1 cellular context compared by ENCODE assay signal in the genomic region with DNA sequence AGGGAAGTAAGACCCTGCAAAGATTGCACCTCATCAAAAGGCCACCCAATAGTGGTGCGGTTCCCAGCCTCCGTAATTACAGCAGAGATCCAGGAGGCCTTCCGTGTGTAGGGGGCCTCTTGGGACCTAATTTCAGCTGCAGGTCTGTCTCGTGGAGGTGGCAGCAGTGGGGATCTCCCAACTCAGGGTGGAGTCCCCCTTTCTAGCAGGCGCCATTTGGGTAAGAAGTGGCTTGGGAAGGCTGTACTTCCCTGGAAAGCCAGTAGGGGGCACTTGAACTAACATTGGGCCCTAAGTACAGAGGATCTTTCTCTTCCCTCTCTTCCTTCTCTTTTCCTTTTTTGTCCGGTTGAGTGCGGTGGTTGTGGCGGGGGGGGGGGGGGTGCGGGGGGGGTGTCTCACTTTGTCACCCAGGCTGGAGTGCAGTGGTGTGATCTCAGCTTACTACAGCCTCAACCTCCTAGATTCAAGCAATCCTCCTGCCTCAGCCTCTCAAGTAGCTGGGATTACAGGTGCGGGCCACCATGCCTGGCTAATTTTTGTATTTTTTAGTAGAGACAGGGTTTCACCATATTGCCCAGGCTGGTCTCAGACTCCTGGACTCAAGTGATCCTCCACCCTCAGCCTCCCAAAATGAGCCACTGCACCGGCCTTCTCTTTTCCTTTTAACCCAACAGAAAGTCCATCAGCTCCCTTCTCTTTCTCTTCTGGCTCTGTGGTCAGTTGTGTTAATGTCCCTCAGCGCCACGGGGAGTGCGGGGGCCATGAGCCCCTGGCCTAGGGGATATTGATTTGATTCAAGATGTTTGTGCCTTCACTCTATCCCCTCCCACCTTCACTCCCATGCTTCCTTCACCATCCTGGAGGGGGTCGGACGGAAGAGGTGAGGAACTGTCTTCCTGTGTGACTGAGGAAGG.
TF ChIP-seq lines count a peak whose summit lies in the region.

No MANE protein-coding gene starts in this region.

TF ChIP-seq in GM23338, 12 proteins besides CTCF, POLR2A, EP300 and RAD21:
- no peak for TF ChIP-seq NANOG (IDR thresholded peaks at IDR 0.05; ENCODE audit: borderline replicate concordance)
- TF ChIP-seq EZH2phosphoT487 (IDR thresholded peaks at IDR 0.05; ENCODE audit: unreplicated experiment) = no peak
- no peak for TF ChIP-seq ETS1 (IDR thresholded peaks at IDR 0.05)
- TF ChIP-seq CREB1 (CRISPR knock-in tag; IDR thresholded peaks at IDR 0.05; ENCODE audit: low read depth) = no peak
- no peak for TF ChIP-seq STAT1 (IDR thresholded peaks at IDR 0.05; ENCODE audit: unreplicated experiment)
- TF ChIP-seq, protein P1, sequence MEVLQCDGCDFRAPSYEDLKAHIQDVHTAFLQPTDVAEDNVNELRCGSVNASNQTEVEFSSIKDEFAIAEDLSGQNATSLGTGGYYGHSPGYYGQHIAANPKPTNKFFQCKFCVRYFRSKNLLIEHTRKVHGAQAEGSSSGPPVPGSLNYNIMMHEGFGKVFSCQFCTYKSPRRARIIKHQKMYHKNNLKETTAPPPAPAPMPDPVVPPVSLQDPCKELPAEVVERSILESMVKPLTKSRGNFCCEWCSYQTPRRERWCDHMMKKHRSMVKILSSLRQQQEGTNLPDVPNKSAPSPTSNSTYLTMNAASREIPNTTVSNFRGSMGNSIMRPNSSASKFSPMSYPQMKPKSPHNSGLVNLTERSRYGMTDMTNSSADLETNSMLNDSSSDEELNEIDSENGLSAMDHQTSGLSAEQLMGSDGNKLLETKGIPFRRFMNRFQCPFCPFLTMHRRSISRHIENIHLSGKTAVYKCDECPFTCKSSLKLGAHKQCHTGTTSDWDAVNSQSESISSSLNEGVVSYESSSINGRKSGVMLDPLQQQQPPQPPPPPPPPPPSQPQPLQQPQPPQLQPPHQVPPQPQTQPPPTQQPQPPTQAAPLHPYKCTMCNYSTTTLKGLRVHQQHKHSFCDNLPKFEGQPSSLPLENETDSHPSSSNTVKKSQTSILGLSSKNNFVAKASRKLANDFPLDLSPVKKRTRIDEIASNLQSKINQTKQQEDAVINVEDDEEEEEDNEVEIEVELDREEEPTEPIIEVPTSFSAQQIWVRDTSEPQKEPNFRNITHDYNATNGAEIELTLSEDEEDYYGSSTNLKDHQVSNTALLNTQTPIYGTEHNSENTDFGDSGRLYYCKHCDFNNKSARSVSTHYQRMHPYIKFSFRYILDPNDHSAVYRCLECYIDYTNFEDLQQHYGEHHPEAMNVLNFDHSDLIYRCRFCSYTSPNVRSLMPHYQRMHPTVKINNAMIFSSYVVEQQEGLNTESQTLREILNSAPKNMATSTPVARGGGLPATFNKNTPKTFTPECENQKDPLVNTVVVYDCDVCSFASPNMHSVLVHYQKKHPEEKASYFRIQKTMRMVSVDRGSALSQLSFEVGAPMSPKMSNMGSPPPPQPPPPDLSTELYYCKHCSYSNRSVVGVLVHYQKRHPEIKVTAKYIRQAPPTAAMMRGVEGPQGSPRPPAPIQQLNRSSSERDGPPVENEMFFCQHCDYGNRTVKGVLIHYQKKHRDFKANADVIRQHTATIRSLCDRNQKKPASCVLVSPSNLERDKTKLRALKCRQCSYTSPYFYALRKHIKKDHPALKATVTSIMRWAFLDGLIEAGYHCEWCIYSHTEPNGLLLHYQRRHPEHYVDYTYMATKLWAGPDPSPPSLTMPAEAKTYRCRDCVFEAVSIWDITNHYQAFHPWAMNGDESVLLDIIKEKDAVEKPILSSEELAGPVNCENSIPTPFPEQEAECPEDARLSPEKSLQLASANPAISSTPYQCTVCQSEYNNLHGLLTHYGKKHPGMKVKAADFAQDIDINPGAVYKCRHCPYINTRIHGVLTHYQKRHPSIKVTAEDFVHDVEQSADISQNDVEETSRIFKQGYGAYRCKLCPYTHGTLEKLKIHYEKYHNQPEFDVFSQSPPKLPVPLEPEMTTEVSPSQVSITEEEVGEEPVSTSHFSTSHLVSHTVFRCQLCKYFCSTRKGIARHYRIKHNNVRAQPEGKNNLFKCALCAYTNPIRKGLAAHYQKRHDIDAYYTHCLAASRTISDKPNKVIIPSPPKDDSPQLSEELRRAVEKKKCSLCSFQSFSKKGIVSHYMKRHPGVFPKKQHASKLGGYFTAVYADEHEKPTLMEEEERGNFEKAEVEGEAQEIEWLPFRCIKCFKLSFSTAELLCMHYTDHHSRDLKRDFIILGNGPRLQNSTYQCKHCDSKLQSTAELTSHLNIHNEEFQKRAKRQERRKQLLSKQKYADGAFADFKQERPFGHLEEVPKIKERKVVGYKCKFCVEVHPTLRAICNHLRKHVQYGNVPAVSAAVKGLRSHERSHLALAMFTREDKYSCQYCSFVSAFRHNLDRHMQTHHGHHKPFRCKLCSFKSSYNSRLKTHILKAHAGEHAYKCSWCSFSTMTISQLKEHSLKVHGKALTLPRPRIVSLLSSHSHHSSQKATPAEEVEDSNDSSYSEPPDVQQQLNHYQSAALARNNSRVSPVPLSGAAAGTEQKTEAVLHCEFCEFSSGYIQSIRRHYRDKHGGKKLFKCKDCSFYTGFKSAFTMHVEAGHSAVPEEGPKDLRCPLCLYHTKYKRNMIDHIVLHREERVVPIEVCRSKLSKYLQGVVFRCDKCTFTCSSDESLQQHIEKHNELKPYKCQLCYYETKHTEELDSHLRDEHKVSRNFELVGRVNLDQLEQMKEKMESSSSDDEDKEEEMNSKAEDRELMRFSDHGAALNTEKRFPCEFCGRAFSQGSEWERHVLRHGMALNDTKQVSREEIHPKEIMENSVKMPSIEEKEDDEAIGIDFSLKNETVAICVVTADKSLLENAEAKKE (CRISPR knock-in tag; IDR thresholded peaks at IDR 0.05) = no peak
